ENCODE assay signal across 1 cellular context in genomic region chr17:74404218-74404617, GRCh38.
TF ChIP-seq lines count a peak whose summit lies in the region.

No MANE protein-coding gene starts in this region.

TF ChIP-seq in H1, 55 proteins besides CTCF, POLR2A, EP300 and RAD21:
- TF ChIP-seq CHD1 (IDR thresholded peaks at IDR 0.05; ENCODE audit: low read depth, low read length) (no peak), NRF1 (IDR thresholded peaks at IDR 0.05; ENCODE audit: low read depth, low read length) (no peak), RNF2 (IDR thresholded peaks at IDR 0.05; ENCODE audit: borderline replicate concordance, low read depth, low read length, missing control alignments, poor library complexity, severe bottlenecking) (no peak), TEAD4 (IDR thresholded peaks at IDR 0.05; ENCODE audit: low read depth, low read length) (0 out of 2 replicates have a peak, but pooled peaks have one; percentile 10), ZNF274 (IDR thresholded peaks at IDR 0.05; ENCODE audit: borderline replicate concordance, extremely low read depth, low read length) (no peak), ASH2L (IDR thresholded peaks at IDR 0.05; ENCODE audit: low read length) (peak; percentile 26)
